1 cellular context compared by ENCODE assay signal in genomic region chr12:116411977-116412376, GRCh38.
TF ChIP-seq lines count a peak whose summit lies in the region.

No MANE protein-coding gene starts in this region.

TF ChIP-seq in GM23338, 12 proteins besides CTCF, POLR2A, EP300 and RAD21 (continued from another document):
- TF ChIP-seq, protein P1, sequence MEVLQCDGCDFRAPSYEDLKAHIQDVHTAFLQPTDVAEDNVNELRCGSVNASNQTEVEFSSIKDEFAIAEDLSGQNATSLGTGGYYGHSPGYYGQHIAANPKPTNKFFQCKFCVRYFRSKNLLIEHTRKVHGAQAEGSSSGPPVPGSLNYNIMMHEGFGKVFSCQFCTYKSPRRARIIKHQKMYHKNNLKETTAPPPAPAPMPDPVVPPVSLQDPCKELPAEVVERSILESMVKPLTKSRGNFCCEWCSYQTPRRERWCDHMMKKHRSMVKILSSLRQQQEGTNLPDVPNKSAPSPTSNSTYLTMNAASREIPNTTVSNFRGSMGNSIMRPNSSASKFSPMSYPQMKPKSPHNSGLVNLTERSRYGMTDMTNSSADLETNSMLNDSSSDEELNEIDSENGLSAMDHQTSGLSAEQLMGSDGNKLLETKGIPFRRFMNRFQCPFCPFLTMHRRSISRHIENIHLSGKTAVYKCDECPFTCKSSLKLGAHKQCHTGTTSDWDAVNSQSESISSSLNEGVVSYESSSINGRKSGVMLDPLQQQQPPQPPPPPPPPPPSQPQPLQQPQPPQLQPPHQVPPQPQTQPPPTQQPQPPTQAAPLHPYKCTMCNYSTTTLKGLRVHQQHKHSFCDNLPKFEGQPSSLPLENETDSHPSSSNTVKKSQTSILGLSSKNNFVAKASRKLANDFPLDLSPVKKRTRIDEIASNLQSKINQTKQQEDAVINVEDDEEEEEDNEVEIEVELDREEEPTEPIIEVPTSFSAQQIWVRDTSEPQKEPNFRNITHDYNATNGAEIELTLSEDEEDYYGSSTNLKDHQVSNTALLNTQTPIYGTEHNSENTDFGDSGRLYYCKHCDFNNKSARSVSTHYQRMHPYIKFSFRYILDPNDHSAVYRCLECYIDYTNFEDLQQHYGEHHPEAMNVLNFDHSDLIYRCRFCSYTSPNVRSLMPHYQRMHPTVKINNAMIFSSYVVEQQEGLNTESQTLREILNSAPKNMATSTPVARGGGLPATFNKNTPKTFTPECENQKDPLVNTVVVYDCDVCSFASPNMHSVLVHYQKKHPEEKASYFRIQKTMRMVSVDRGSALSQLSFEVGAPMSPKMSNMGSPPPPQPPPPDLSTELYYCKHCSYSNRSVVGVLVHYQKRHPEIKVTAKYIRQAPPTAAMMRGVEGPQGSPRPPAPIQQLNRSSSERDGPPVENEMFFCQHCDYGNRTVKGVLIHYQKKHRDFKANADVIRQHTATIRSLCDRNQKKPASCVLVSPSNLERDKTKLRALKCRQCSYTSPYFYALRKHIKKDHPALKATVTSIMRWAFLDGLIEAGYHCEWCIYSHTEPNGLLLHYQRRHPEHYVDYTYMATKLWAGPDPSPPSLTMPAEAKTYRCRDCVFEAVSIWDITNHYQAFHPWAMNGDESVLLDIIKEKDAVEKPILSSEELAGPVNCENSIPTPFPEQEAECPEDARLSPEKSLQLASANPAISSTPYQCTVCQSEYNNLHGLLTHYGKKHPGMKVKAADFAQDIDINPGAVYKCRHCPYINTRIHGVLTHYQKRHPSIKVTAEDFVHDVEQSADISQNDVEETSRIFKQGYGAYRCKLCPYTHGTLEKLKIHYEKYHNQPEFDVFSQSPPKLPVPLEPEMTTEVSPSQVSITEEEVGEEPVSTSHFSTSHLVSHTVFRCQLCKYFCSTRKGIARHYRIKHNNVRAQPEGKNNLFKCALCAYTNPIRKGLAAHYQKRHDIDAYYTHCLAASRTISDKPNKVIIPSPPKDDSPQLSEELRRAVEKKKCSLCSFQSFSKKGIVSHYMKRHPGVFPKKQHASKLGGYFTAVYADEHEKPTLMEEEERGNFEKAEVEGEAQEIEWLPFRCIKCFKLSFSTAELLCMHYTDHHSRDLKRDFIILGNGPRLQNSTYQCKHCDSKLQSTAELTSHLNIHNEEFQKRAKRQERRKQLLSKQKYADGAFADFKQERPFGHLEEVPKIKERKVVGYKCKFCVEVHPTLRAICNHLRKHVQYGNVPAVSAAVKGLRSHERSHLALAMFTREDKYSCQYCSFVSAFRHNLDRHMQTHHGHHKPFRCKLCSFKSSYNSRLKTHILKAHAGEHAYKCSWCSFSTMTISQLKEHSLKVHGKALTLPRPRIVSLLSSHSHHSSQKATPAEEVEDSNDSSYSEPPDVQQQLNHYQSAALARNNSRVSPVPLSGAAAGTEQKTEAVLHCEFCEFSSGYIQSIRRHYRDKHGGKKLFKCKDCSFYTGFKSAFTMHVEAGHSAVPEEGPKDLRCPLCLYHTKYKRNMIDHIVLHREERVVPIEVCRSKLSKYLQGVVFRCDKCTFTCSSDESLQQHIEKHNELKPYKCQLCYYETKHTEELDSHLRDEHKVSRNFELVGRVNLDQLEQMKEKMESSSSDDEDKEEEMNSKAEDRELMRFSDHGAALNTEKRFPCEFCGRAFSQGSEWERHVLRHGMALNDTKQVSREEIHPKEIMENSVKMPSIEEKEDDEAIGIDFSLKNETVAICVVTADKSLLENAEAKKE (CRISPR knock-in tag; IDR thresholded peaks at IDR 0.05): no peak
- TF ChIP-seq, protein P2, sequence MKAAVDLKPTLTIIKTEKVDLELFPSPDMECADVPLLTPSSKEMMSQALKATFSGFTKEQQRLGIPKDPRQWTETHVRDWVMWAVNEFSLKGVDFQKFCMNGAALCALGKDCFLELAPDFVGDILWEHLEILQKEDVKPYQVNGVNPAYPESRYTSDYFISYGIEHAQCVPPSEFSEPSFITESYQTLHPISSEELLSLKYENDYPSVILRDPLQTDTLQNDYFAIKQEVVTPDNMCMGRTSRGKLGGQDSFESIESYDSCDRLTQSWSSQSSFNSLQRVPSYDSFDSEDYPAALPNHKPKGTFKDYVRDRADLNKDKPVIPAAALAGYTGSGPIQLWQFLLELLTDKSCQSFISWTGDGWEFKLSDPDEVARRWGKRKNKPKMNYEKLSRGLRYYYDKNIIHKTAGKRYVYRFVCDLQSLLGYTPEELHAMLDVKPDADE (IDR thresholded peaks at IDR 0.05): no peak
- TF ChIP-seq ZNF331 (CRISPR knock-in tag; IDR thresholded peaks at IDR 0.05; ENCODE audit: low read depth) (no peak), ZNF114 (CRISPR knock-in tag; IDR thresholded peaks at IDR 0.05) (no peak), POLR2AphosphoS5 (IDR thresholded peaks at IDR 0.05; ENCODE audit: low read depth) (no peak), REST (IDR thresholded peaks at IDR 0.05; ENCODE audit: unreplicated experiment) (no peak), EZH2 (IDR thresholded peaks at IDR 0.05; ENCODE audit: low read depth, unreplicated experiment) (no peak)
